ENCODE assay signal across 21 cellular contexts in genomic region chr22:36223504-36223903, GRCh38. TPM values are rescaled to one million over a fixed set of nuclear protein-coding genes. Genes with fewer than 3 reads are reported as not detected.
"Had no signal": no experiment of that assay in that cellular context is flagged by ENCODE, and none has a peak within 500 bp of the region (broad histone marks: within the 10 kb centered on the region; RNA-seq: fewer than 3 reads in every experiment).

No MANE protein-coding gene starts in this region.

- H3K27me3 ChIP-seq: pancreas, vagina had no signal

- H3K4me3 ChIP-seq: pancreas, prostate gland, thoracic aorta, vagina had no signal

- H3K36me3 ChIP-seq: WERI-Rb-1 had no signal

- H3K4me1 ChIP-seq: pancreas, vagina had no signal

- H3K27ac ChIP-seq: pancreas, prostate gland, thoracic aorta, vagina, WERI-Rb-1 had no signal

- ATAC-seq: effector memory CD8-positive, alpha-beta T cell; naive thymus-derived CD4-positive, alpha-beta T cell; pancreas had no signal

- H3K9me3 ChIP-seq: pancreas, prostate gland, SK-N-SH, thoracic aorta, vagina had no signal

- DNase-seq: activated CD4-positive, alpha-beta memory T cell treated with anti-CD3 and anti-CD28 coated beads for 36 hours; activated CD4-positive, alpha-beta T cell treated with anti-CD3 and anti-CD28 coated beads for 48 hours; activated naive CD4-positive, alpha-beta T cell treated with Interleukin-2 at 50 U/mL for 16 hours; activated T-cell treated with anti-CD3 and anti-CD28 coated beads, Interleukin-2, amount 50 U/mL, for 48 hours; anterior cingulate cortex; cortex of kidney; effector memory CD8-positive, alpha-beta T cell; erythroblast; left cardiac atrium; naive thymus-derived CD4-positive, alpha-beta T cell; pancreas; SK-N-SH; stimulated activated CD4-positive, alpha-beta T cell treated with anti-CD3 and anti-CD28 coated beads, Interleukin-4, amount 100 ng/mL, for 24 hours; SW 1271; T-helper 9 cell; WERI-Rb-1 had no signal

RNA-seq across cellular contexts. Expression of gene APOL2, which starts 15.8 kb away (rescaled TPM):
- polyA plus RNA-seq: neural cell had no signal

RNA-seq across cellular contexts. Expression of gene APOL4, which starts 21.9 kb away (rescaled TPM):
- total RNA-seq: fibroblast of villous mesenchyme had no signal
- polyA plus RNA-seq: naive thymus-derived CD4-positive, alpha-beta T cell; neural cell had no signal

RNA-seq across cellular contexts. Expression of gene APOL1, which starts 29.4 kb away (rescaled TPM):
- polyA plus RNA-seq: neural cell had no signal
